In the genomic region with DNA sequence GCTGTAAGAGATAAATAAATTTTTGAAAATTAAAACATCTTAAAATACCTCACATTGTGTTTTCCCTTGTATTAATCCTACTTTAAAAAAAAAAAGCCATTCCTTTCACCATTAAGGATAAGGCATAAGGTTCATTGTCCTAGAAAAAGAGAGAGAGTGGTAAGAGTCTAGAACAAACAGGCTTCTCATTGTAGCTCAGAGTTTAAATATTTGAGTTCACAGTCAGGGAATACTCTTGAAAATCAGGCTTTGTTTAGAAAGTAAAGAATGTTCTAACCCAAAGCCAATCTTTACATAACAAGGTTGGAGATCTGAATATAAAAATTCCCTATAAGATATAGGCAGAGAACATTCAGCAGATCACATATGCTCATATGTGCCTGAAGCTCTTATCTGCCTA, we compare ENCODE assay signal across 2 cellular contexts.
TF ChIP-seq lines count a peak whose summit lies in the region.

No MANE protein-coding gene starts in this region.

TF ChIP-seq in A549, 52 proteins besides CTCF, POLR2A, EP300 and RAD21 (continued from another document):
- TF ChIP-seq E2F6 (IDR thresholded peaks at IDR 0.05; ENCODE audit: borderline replicate concordance, low read depth) (no peak), JUN (IDR thresholded peaks at IDR 0.05) (no peak), HOXB13 (CRISPR knock-in tag; IDR thresholded peaks at IDR 0.05; ENCODE audit: low read depth) (no peak), HES2 (IDR thresholded peaks at IDR 0.05) (no peak), RNF2 (IDR thresholded peaks at IDR 0.05; ENCODE audit: borderline replicate concordance, low read depth) (no peak), CHD4 (IDR thresholded peaks at IDR 0.05; ENCODE audit: borderline replicate concordance) (no peak), BHLHE40 (IDR thresholded peaks at IDR 0.05; ENCODE audit: low read depth, low read length) (no peak), ESRRA (IDR thresholded peaks at IDR 0.05; ENCODE audit: borderline replicate concordance, low read length) (no peak), NFE2L2 (conservative IDR thresholded peaks at IDR 0.05; ENCODE audit: low read length) (no peak), FOXS1 (CRISPR knock-in tag; IDR thresholded peaks at IDR 0.05) (no peak), POLR2AphosphoS2 (conservative IDR thresholded peaks at IDR 0.05; ENCODE audit: low read length) (no peak), FOSB (CRISPR knock-in tag; IDR thresholded peaks at IDR 0.05) (no peak), ZC3H11A (IDR thresholded peaks at IDR 0.05) (no peak), TP53 (CRISPR knock-in tag; IDR thresholded peaks at IDR 0.05) (no peak), RARB (CRISPR knock-in tag; IDR thresholded peaks at IDR 0.05) (no peak), FOSL2 (IDR thresholded peaks at IDR 0.05) (no peak), FOSL2 (CRISPR knock-in tag; IDR thresholded peaks at IDR 0.05) (no peak), REST (IDR thresholded peaks at IDR 0.05) (no peak), HOXB5 (CRISPR knock-in tag; IDR thresholded peaks at IDR 0.05) (no peak)
- TF ChIP-seq, protein P1, sequence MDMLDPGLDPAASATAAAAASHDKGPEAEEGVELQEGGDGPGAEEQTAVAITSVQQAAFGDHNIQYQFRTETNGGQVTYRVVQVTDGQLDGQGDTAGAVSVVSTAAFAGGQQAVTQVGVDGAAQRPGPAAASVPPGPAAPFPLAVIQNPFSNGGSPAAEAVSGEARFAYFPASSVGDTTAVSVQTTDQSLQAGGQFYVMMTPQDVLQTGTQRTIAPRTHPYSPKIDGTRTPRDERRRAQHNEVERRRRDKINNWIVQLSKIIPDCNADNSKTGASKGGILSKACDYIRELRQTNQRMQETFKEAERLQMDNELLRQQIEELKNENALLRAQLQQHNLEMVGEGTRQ (IDR thresholded peaks at IDR 0.05), result no peak

TF ChIP-seq in IMR-90, 13 proteins besides CTCF, POLR2A, EP300 and RAD21 (continued from another document):
- TF ChIP-seq MAFK (IDR thresholded peaks at IDR 0.05; ENCODE audit: low read depth, low read length) (no peak), BHLHE40 (IDR thresholded peaks at IDR 0.05; ENCODE audit: low read depth, low read length) (no peak), FOS (IDR thresholded peaks at IDR 0.05; ENCODE audit: low read depth, low read length) (no peak), NFE2L2 (IDR thresholded peaks at IDR 0.05; ENCODE audit: low read depth, low read length) (no peak), RCOR1 (IDR thresholded peaks at IDR 0.05; ENCODE audit: insufficient replicate concordance, low read length) (no peak), SMC3 (IDR thresholded peaks at IDR 0.05; ENCODE audit: low read depth, low read length) (no peak), MXI1 (IDR thresholded peaks at IDR 0.05; ENCODE audit: borderline replicate concordance, low read depth, low read length) (no peak), CHD1 (IDR thresholded peaks at IDR 0.05; ENCODE audit: low read depth, low read length) (no peak), MAZ (IDR thresholded peaks at IDR 0.05; ENCODE audit: borderline replicate concordance, low read depth, low read length) (no peak), RFX5 (IDR thresholded peaks at IDR 0.05; ENCODE audit: low read depth, low read length) (no peak)
- TF ChIP-seq, protein P2, sequence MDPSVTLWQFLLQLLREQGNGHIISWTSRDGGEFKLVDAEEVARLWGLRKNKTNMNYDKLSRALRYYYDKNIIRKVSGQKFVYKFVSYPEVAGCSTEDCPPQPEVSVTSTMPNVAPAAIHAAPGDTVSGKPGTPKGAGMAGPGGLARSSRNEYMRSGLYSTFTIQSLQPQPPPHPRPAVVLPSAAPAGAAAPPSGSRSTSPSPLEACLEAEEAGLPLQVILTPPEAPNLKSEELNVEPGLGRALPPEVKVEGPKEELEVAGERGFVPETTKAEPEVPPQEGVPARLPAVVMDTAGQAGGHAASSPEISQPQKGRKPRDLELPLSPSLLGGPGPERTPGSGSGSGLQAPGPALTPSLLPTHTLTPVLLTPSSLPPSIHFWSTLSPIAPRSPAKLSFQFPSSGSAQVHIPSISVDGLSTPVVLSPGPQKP (IDR thresholded peaks at IDR 0.05; ENCODE audit: borderline replicate concordance, low read depth, low read length), result no peak
